1 cellular context compared by ENCODE assay signal in the genomic region with DNA sequence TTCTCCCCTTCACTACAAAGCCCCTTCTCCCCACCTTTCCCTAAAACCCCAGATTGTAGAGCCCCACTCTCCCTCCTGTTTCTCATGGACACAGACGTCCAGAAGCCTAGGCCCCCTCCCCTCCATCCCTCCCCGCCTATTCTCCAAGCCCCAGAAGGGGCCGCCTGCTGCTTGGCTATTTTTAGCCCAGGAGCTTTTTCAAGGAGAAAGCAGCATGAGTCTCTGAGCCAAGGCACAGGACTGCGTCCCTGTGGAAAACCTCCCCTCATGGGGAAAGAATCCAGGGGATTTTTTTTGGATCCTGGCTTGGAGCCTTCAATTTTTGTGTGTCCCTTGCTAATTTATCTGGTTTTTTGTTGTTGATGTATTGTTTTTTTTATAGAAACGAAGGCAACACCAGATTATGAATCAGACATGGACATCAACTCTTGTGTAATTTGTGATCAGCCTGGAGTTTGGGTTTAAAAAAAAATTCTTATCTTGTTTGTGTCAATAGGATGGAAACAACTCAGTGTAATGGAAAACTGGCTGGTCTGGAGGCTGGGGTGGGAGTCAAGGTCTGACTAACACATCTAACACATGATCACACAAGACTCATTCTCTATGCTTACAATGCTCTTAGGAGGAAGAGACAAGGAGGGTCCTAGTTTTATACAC.
TF ChIP-seq lines count a peak whose summit lies in the region.

No MANE protein-coding gene starts in this region.

TF ChIP-seq in H1, 55 proteins besides CTCF, POLR2A, EP300 and RAD21 (continued from another document):
- TF ChIP-seq SIRT6 (IDR thresholded peaks at IDR 0.05; ENCODE audit: low read length) (no peak), KDM5A (IDR thresholded peaks at IDR 0.05; ENCODE audit: low read length) (no peak), POLR2AphosphoS5 (IDR thresholded peaks at IDR 0.05; ENCODE audit: low read depth, low read length) (no peak), RNF2 (IDR thresholded peaks at IDR 0.05; ENCODE audit: borderline replicate concordance, low read depth, low read length, missing control alignments, poor library complexity, severe bottlenecking) (no peak), CBX5 (IDR thresholded peaks at IDR 0.05; ENCODE audit: low read depth, low read length) (no peak), SP2 (IDR thresholded peaks at IDR 0.05; ENCODE audit: low read length) (no peak), SIN3A (conservative IDR thresholded peaks at IDR 0.05 in 1 of 2, IDR thresholded peaks at IDR 0.05 in 1 of 2; ENCODE audit: low read depth in 1 of 2, low read length in 2 of 2) (no peak), ASH2L (IDR thresholded peaks at IDR 0.05; ENCODE audit: low read length) (no peak), TCF12 (IDR thresholded peaks at IDR 0.05; ENCODE audit: low read depth, low read length) (no peak), CEBPB (IDR thresholded peaks at IDR 0.05; ENCODE audit: low read depth, low read length) (no peak), TAF1 (IDR thresholded peaks at IDR 0.05; ENCODE audit: low read depth, low read length) (no peak), PHF8 (conservative IDR thresholded peaks at IDR 0.05; ENCODE audit: low read depth, low read length) (no peak)
- TF ChIP-seq, protein P1, sequence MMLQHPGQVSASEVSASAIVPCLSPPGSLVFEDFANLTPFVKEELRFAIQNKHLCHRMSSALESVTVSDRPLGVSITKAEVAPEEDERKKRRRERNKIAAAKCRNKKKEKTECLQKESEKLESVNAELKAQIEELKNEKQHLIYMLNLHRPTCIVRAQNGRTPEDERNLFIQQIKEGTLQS (IDR thresholded peaks at IDR 0.05; ENCODE audit: insufficient read depth, low read depth, low read length) = no peak
